In genomic region chr11:121655481-121656332, GRCh38 we compare ENCODE assay signal across 8 cellular contexts.
DNase-seq lines count a peak whose midpoint lies in the region; ATAC-seq and TF ChIP-seq lines count a peak whose summit lies in the region.

No MANE protein-coding gene starts in this region.

- H3K27me3 ChIP-seq in CD4-positive, alpha-beta memory T cell (ENCODE audit: insufficient read depth, low read length), result no peaks in the 10 kb centered on the region
- H3K27me3 ChIP-seq in endodermal cell (ENCODE audit: control insufficient read depth, insufficient read depth, low read length, poor library complexity, severe bottlenecking), result no peaks in the 10 kb centered on the region

- TF ChIP-seq CTCF in endodermal cell (conservative IDR thresholded peaks at IDR 0.05), result peak; percentile 86

- intact Hi-C loops in CD4-positive, alpha-beta memory T cell (cut with micrococcal nuclease), result loop anchor here (1.0 kb wide), 1 partner anchor 925 kb away; no protein-coding TSS in a partner anchor

- peaks cover 16% of the 10 kb centered on the region for H3K4me1 ChIP-seq in CD4-positive, alpha-beta memory T cell (ENCODE audit: insufficient read depth, low read length)
- peaks cover 23% of the 10 kb centered on the region for H3K4me1 ChIP-seq in endodermal cell (ENCODE audit: control insufficient read depth, insufficient read depth, low read length)

- peaks cover 0 to 3% of the 10 kb centered on the region in 2 donors for H3K36me3 Mint-ChIP-seq in CD4-positive, alpha-beta memory T cell
- peaks cover 8% of the 10 kb centered on the region for H3K36me3 Mint-ChIP-seq in endodermal cell (ENCODE audit: low read depth)

- 3% methylated on average over 29 to 48 of the region's 48 CpGs for WGBS in endodermal cell (ENCODE audit: insufficient coverage in 1 of 2, insufficient read length in 1 of 2), 2 experiments

- peak overlapping the region; percentile 23 for H3K27ac ChIP-seq in CD4-positive, alpha-beta memory T cell (ENCODE audit: low read depth, low read length)
- H3K27ac ChIP-seq in endodermal cell (ENCODE audit: low read depth, low read length), result peak overlapping the region; percentile 85

- H3K27ac Mint-ChIP-seq in CD4-positive, alpha-beta memory T cell, result peak overlapping the region; percentile 1 to 89 (median 68)
- H3K27ac Mint-ChIP-seq in endodermal cell, result peak overlapping the region; percentile 90

- H3K27me3 Mint-ChIP-seq in CD4-positive, alpha-beta memory T cell, result no peaks in the 10 kb centered on the region
- H3K27me3 Mint-ChIP-seq in endodermal cell (ENCODE audit: insufficient read depth), result peaks cover 7% of the 10 kb centered on the region

- peak overlapping the region; percentile 7 for H3K9ac ChIP-seq in endodermal cell (ENCODE audit: extremely low read depth, low read length, poor library complexity, severe bottlenecking)

- H3K9me3 ChIP-seq in CD4-positive, alpha-beta memory T cell (ENCODE audit: control insufficient read depth in 1 of 2, low read length in 2 of 2), result no peaks in the 10 kb centered on the region
- H3K9me3 ChIP-seq in endodermal cell (ENCODE audit: control insufficient read depth, low read length), result peaks cover 19% of the 10 kb centered on the region

- H3K36me3 ChIP-seq in CD4-positive, alpha-beta memory T cell (ENCODE audit: insufficient read depth, low read length), result no peaks in the 10 kb centered on the region
- H3K36me3 ChIP-seq in endodermal cell (ENCODE audit: control insufficient read depth, insufficient read depth, low read length), result no peaks in the 10 kb centered on the region

- H3K9me3 Mint-ChIP-seq in CD4-positive, alpha-beta memory T cell, result peaks cover 0 to 1% (median 0%) of the 10 kb centered on the region in 8 donors
- peaks cover 13% of the 10 kb centered on the region for H3K9me3 Mint-ChIP-seq in endodermal cell

- CTCF ChIA-PET in CD4-positive, alpha-beta memory T cell (lab: Charles Lee; ENCODE audit: partially characterized antibody), result interaction anchor here (0.7 to 3.4 kb wide), 13 partner anchors 8 to 904 kb away, joined by 3 to 20 read pairs (median 3); no protein-coding TSS in a partner anchor

- peak overlapping the region; percentile 76 to 91 (median 87) for H3K4me3 Mint-ChIP-seq in CD4-positive, alpha-beta memory T cell
- peak overlapping the region; percentile 67 for H3K4me3 Mint-ChIP-seq in endodermal cell

- POLR2A ChIA-PET in CD4-positive, alpha-beta memory T cell (lab: Charles Lee; ENCODE audit: partially characterized antibody), result interaction anchor here (0.7 to 1.3 kb wide), 3 partner anchors 12 to 850 kb away, joined by 3 to 4 read pairs (median 3); no protein-coding TSS in a partner anchor

- ATAC-seq in GM19452 (IDR thresholded peaks at IDR 0.05; ENCODE audit: unreplicated experiment) (peak; percentile 92), HG03575 (IDR thresholded peaks at IDR 0.05; ENCODE audit: extremely low read depth, insufficient number of reproducible peaks, low FRiP score, unreplicated experiment) (peak; percentile 59)

- peaks cover 14 to 36% (median 23%) of the 10 kb centered on the region in 4 donors for H3K4me1 Mint-ChIP-seq in CD4-positive, alpha-beta memory T cell
- H3K4me1 Mint-ChIP-seq in endodermal cell, result peaks cover 36% of the 10 kb centered on the region

- DNase-seq in CD4-positive, alpha-beta memory T cell, result peak; percentile 53 to 60 (median 56)
- DNase-seq in NOMO-1 (lab: John Stamatoyannopoulos, UW; ENCODE audit: unreplicated experiment in 2 of 2) (peak; percentile 79 to 89), endodermal cell (peak; percentile 94), mesenteric fat pad (ENCODE audit: low spot score) (peak; percentile 96)
- DNase-seq in activated CD8-positive, alpha-beta memory T cell treated with anti-CD3 and anti-CD28 coated beads, Interleukin-2, amount 50 U/mL, for 24 hours (ENCODE audit: extremely low read depth), result peak; percentile 27
- peak; percentile 11 for DNase-seq in stimulated activated CD8-positive, alpha-beta memory T cell treated with anti-CD3 and anti-CD28 coated beads, Interleukin-15, amount 100 ng/mL, for 1 hour (ENCODE audit: low read depth)

- H3K4me3 ChIP-seq in CD4-positive, alpha-beta memory T cell (ENCODE audit: low read length in 2 of 2), result peak overlapping the region; percentile 49 to 54
- peak overlapping the region; percentile 78 for H3K4me3 ChIP-seq in endodermal cell (ENCODE audit: low read length)

Comparison
In these comparisons a context has a peak if more than half of its experiments do, and no peak if none do; other contexts are left out.
1. Peak in every context shown above with its lines: DNase-seq, ATAC-seq, H3K4me3 ChIP-seq and H3K27ac ChIP-seq.
2. DNase-seq: peak in every context shown above with its lines; median percentile 96 in mesenteric fat pad; 94 in endodermal cell; 84 in NOMO-1; 56 in CD4-positive, alpha-beta memory T cell; 27 in activated CD8-positive, alpha-beta memory T cell treated with anti-CD3 and anti-CD28 coated beads, Interleukin-2, amount 50 U/mL, for 24 hours; 11 in stimulated activated CD8-positive, alpha-beta memory T cell treated with anti-CD3 and anti-CD28 coated beads, Interleukin-15, amount 100 ng/mL, for 1 hour.